Comparison of ENCODE assay signal across 9 cellular contexts in the genomic region with DNA sequence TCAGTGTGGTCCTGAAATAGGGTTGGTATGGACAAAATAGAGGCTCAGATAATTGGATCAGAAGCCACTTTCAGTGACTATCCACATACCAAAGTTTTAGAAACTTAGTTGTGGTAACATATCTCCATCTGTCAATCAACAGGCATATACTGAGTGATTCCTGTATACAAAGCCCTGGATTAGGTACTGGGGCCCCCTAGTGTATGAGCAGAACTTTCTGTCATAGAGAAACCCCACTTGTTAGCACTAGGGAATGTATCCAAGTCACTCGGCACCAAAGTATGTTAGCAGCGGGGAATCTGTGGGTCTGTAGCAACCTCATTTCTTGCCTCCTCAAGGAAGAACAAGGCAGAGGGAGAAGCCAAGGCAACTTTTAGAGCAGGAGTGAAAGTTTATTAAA. TPM values are rescaled to one million over a fixed set of nuclear protein-coding genes. Genes with fewer than 3 reads are reported as not detected.
DNase-seq lines count a peak whose midpoint lies in the region; ATAC-seq and TF ChIP-seq lines count a peak whose summit lies in the region.
"Had no signal": no experiment of that assay in that cellular context is flagged by ENCODE, and none has a peak within 500 bp of the region (broad histone marks: within the 10 kb centered on the region; RNA-seq: fewer than 3 reads in every experiment).

No MANE protein-coding gene starts in this region.

- peak; percentile 41 for TF ChIP-seq CTCF in BJ (IDR thresholded peaks at IDR 0.05; ENCODE audit: insufficient read depth, low read depth, low read length)
- peak; percentile 68; the same call in 1 of the 2 replicates for TF ChIP-seq CTCF in HFFc6 (IDR thresholded peaks at IDR 0.05)
- peak in 1 of 2 donors; percentile 19 for TF ChIP-seq CTCF in left lung (IDR thresholded peaks at IDR 0.05)

- intact Hi-C loops in left lung (cut with DNase I) = no loop called here

- no peaks in the 10 kb centered on the region for H3K27me3 ChIP-seq in BJ (ENCODE audit: control insufficient read depth, insufficient read depth, low read length)
- H3K27me3 ChIP-seq in left lung = no peaks in the 10 kb centered on the region
- no peaks in the 10 kb centered on the region for H3K27me3 ChIP-seq in H7 (ENCODE audit: control insufficient read depth, insufficient read depth, low read length)

- H3K4me1 Mint-ChIP-seq in HFFc6 (ENCODE audit: low read depth) = peaks cover 79% of the 10 kb centered on the region

- no peaks in the 10 kb centered on the region; the same call in 1 of the 2 replicates for H3K27me3 Mint-ChIP-seq in HFFc6 (ENCODE audit: insufficient read depth)

- POLR2A ChIA-PET in BJ (lab: Charles Lee) = no interaction called here

- H3K9me3 Mint-ChIP-seq in HFFc6 = no peaks in the 10 kb centered on the region

- DNase-seq in BJ (ENCODE audit: low read depth) = no peak
- DNase-seq in HFFc6 = peak; percentile 40
- DNase-seq in amniotic stem cell (lab: John Stamatoyannopoulos, UW) = peak; percentile 21
- DNase-seq in left lung = no peak
- no peak for DNase-seq in cerebellum (ENCODE audit: low spot score)
- DNase-seq in H7 = no peak
- DNase-seq: OCI-M1 had no signal

- H3K4me1 ChIP-seq in left lung = peaks cover 7 to 10% of the 10 kb centered on the region in 2 donors

- H3K36me3 Mint-ChIP-seq in HFFc6 (ENCODE audit: low read depth) = peaks cover 31% of the 10 kb centered on the region

- H3K9me3 ChIP-seq in left lung = no peaks in the 10 kb centered on the region

- peak overlapping the region; percentile 71 for H3K27ac Mint-ChIP-seq in HFFc6

- H3K4me3 ChIP-seq in BJ (ENCODE audit: low read depth, low read length) (peak overlapping the region; percentile 57), left lung (no peak overlapping the region), H7 (ENCODE audit: insufficient read depth, low read depth, low read length) (no peak overlapping the region)

- peak; percentile 44 for ATAC-seq in left lung
- no peak for ATAC-seq in GM18520 (IDR thresholded peaks at IDR 0.05; ENCODE audit: unreplicated experiment)
- ATAC-seq in HG03135 (IDR thresholded peaks at IDR 0.05; ENCODE audit: unreplicated experiment) = no peak

- H3K36me3 ChIP-seq in BJ (ENCODE audit: control insufficient read depth, insufficient read depth, low read length) = no peaks in the 10 kb centered on the region
- no peaks in the 10 kb centered on the region for H3K36me3 ChIP-seq in left lung
- no peaks in the 10 kb centered on the region for H3K36me3 ChIP-seq in H7 (replicated peaks; ENCODE audit: control insufficient read depth, insufficient read depth, low read length)

- H3K27ac ChIP-seq in left lung = peak overlapping the region in 1 of 2 donors; percentile 11

- peak overlapping the region; percentile 78 for H3K4me3 Mint-ChIP-seq in HFFc6

- CTCF ChIA-PET in BJ (lab: Yijun Ruan, JAX) = interaction anchor here (1.5 kb wide), 1 partner anchor 68 kb away, joined by 5 read pairs; no protein-coding TSS in a partner anchor

RNA-seq across cellular contexts. Expression of a gene that starts 50.7 kb away (rescaled TPM):
- polyA plus RNA-seq in BJ (2011; rRNA removed) = 15.7 and 17.5 TPM in 2 replicates
- 13.1 and 13.3 TPM in 2 replicates for polyA minus RNA-seq in BJ (2011; rRNA and poly(A)+ RNA removed)
- 10 to 100 TPM; 26.9 to 30.5 (median 28.7) TPM for total RNA-seq in HFFc6 (2021; fragmentation: NEBNext Ultra II Directional; extraction: Animal tissue kit (Norgen Biotek cat#: 25700))
- 1 to 10 TPM; 7.6 to 9.0 TPM for total RNA-seq in left lung
- 4.7 TPM for total RNA-seq in cerebellum
- total RNA-seq in H7 (2014; rRNA removed; shearing (Covaris generic)) = 7.6 and 11.5 TPM in 2 replicates

RNA-seq across cellular contexts. Expression of a gene that starts 53.1 kb away (rescaled TPM):
- polyA plus RNA-seq in BJ (2011; rRNA removed) = 1,198 and 1,251 TPM in 2 replicates
- 745 and 1,379 TPM in 2 replicates for polyA minus RNA-seq in BJ (2011; rRNA and poly(A)+ RNA removed)
- total RNA-seq in HFFc6 (2021; fragmentation: NEBNext Ultra II Directional; extraction: Animal tissue kit (Norgen Biotek cat#: 25700)) = 100 to 1,000 TPM; 409 to 808 (median 455) TPM
- total RNA-seq in left lung (100 to 1,000 TPM; 118 to 150 TPM), cerebellum (112 TPM)
- 11.4 and 12.4 TPM in 2 replicates for total RNA-seq in H7 (2014; rRNA removed; shearing (Covaris generic))

Comparison
In these comparisons a context has a peak if more than half of its experiments do, and no peak if none do; other contexts are left out.
1. DNase-seq: peak in HFFc6 (single experiment) and amniotic stem cell (single experiment); none in BJ (single experiment), left lung (0 of 2), cerebellum (single experiment) and H7 (single experiment).